ENCODE assay signal across 17 cellular contexts in genomic region chr20:4053071-4053470, GRCh38. TPM values are rescaled to one million over a fixed set of nuclear protein-coding genes. Genes with fewer than 3 reads are reported as not detected.
DNase-seq lines count a peak whose midpoint lies in the region; ATAC-seq, FAIRE-seq and TF ChIP-seq lines count a peak whose summit lies in the region.
"Had no signal": no experiment of that assay in that cellular context is flagged by ENCODE, and none has a peak within 500 bp of the region (broad histone marks: within the 10 kb centered on the region; RNA-seq: fewer than 3 reads in every experiment).

No MANE protein-coding gene starts in this region.

- TF ChIP-seq EP300 in SK-N-SH (IDR thresholded peaks at IDR 0.05; ENCODE audit: borderline replicate concordance in 1 of 2, low read depth in 1 of 2, low read length in 1 of 2), result no peak

- no peaks in the 10 kb centered on the region for H3F3A ChIP-seq in SK-N-SH (replicated peaks; ENCODE audit: insufficient read depth)

- H3K4me3 Mint-ChIP-seq in stimulated activated memory B cell treated with anti-CD40 and anti-IgM and Interleukin-4, amounts not matched to agents 10 μg/mL and 1 μg/mL and 100 μg/mL, for 72 hours, result no peak overlapping the region
- H3K4me3 Mint-ChIP-seq: CD8-positive, alpha-beta memory T cell; H9 had no signal

- H3K27me3 Mint-ChIP-seq in stimulated activated memory B cell treated with anti-CD40 and anti-IgM and Interleukin-4, amounts not matched to agents 10 μg/mL and 1 μg/mL and 100 μg/mL, for 72 hours, result peaks cover 40% of the 10 kb centered on the region

- H3K27me3 ChIP-seq in SK-N-SH (ENCODE audit: insufficient read depth) (no peaks in the 10 kb centered on the region), adipocyte (replicated peaks; ENCODE audit: control insufficient read depth, insufficient read depth, low read length) (no peaks in the 10 kb centered on the region)
- H3K27me3 ChIP-seq: BLaER1 had no signal

- H3K9me3 ChIP-seq in SK-N-SH, result no peaks in the 10 kb centered on the region
- no peaks in the 10 kb centered on the region for H3K9me3 ChIP-seq in adipocyte (ENCODE audit: control insufficient read depth, low read length)
- H3K9me3 ChIP-seq: Caco-2 had no signal

- H3K4me1 ChIP-seq in SK-N-SH (ENCODE audit: control insufficient read depth in 1 of 2, insufficient read depth in 2 of 2, low read depth in 1 of 2, low read length in 1 of 2) (peaks cover 0 to 7% of the 10 kb centered on the region in 2 experiments; a peak in 2 of 4 replicates), adipocyte (ENCODE audit: control insufficient read depth, insufficient read depth, low read length) (peaks cover 17% of the 10 kb centered on the region)
- H3K4me1 ChIP-seq: Caco-2 had no signal

- H3K4me1 Mint-ChIP-seq in stimulated activated memory B cell treated with anti-CD40 and anti-IgM and Interleukin-4, amounts not matched to agents 10 μg/mL and 1 μg/mL and 100 μg/mL, for 72 hours, result no peaks in the 10 kb centered on the region
- H3K4me1 Mint-ChIP-seq: CD8-positive, alpha-beta memory T cell had no signal

- H4K20me1 ChIP-seq in SK-N-SH (ENCODE audit: insufficient read depth), result no peaks in the 10 kb centered on the region
- H4K20me1 ChIP-seq: BLaER1 had no signal

- CTCF ChIA-PET in SK-N-SH (lab: Yijun Ruan, JAX), result interaction anchor here (1.2 to 1.9 kb wide), 2 partner anchors 8 to 56 kb away, joined by 4 to 5 read pairs; no protein-coding TSS in a partner anchor

- H3K36me3 ChIP-seq in SK-N-SH (replicated peaks in 1 of 2; ENCODE audit: control insufficient read depth in 1 of 2, insufficient read depth in 2 of 2, low read length in 1 of 2) (no peaks in the 10 kb centered on the region), adipocyte (ENCODE audit: control insufficient read depth, insufficient read depth, low read length, severe bottlenecking) (no peaks in the 10 kb centered on the region)
- H3K36me3 ChIP-seq: BLaER1 had no signal

- H3K27ac ChIP-seq in SK-N-SH (ENCODE audit: low read depth in 2 of 2, low read length in 1 of 2), result no peak overlapping the region
- H3K27ac ChIP-seq in epithelial cell of prostate, result peak overlapping the region; percentile 25
- H3K27ac ChIP-seq: 22Rv1, BLaER1 had no signal

- POLR2A ChIA-PET in SK-N-SH (lab: Yijun Ruan, JAX), result no interaction called here

- H3K9me2 ChIP-seq in SK-N-SH, result no peaks in the 10 kb centered on the region

- no peak overlapping the region for H2AFZ ChIP-seq in SK-N-SH (ENCODE audit: low read depth)

- H3K9me3 Mint-ChIP-seq in stimulated activated memory B cell treated with anti-CD40 and anti-IgM and Interleukin-4, amounts not matched to agents 10 μg/mL and 1 μg/mL and 100 μg/mL, for 72 hours, result peaks cover 2% of the 10 kb centered on the region
- H3K9me3 Mint-ChIP-seq: CD8-positive, alpha-beta memory T cell; H9 had no signal

- H3K27ac Mint-ChIP-seq in stimulated activated memory B cell treated with anti-CD40 and anti-IgM and Interleukin-4, amounts not matched to agents 10 μg/mL and 1 μg/mL and 100 μg/mL, for 72 hours, result no peak overlapping the region
- H3K27ac Mint-ChIP-seq: CD8-positive, alpha-beta memory T cell; H9 had no signal

- H3K79me2 ChIP-seq in SK-N-SH (ENCODE audit: insufficient read depth), result no peaks in the 10 kb centered on the region

- H3K9ac ChIP-seq in SK-N-SH (no peak overlapping the region), adipocyte (ENCODE audit: low read length) (peak overlapping the region; percentile 28)
- H3K9ac ChIP-seq: BLaER1 had no signal

- no peak overlapping the region for H3K4me2 ChIP-seq in SK-N-SH
- H3K4me2 ChIP-seq: BLaER1 had no signal

- H3K4me3 ChIP-seq in SK-N-SH (ENCODE audit: low read depth in 2 of 2, low read length in 1 of 2), result no peak overlapping the region
- H3K4me3 ChIP-seq in adipocyte (ENCODE audit: low read length), result no peak overlapping the region
- H3K4me3 ChIP-seq: BLaER1 had no signal

- no peak for TF ChIP-seq CTCF in SK-N-SH (IDR thresholded peaks at IDR 0.05)

- ATAC-seq in SK-N-SH treated with all-trans-retinoic acid at 6 μM for 48 hours (0 out of 3 replicates have a peak, but pooled peaks have one; percentile 40), left lobe of liver (no peak), HG03045 (IDR thresholded peaks at IDR 0.05; ENCODE audit: unreplicated experiment) (no peak)
- ATAC-seq in stimulated activated memory B cell treated with anti-CD40 and anti-IgM and Interleukin-4, amounts not matched to agents 10 μg/mL and 1 μg/mL and 100 μg/mL, for 72 hours, result no peak

- peak; percentile 42 for FAIRE-seq in HTR-8/SVneo (lab: Jason Lieb, UNC)

- TF ChIP-seq RAD21 in SK-N-SH (IDR thresholded peaks at IDR 0.05; ENCODE audit: low read length), result no peak

- no peaks in the 10 kb centered on the region for H3K36me3 Mint-ChIP-seq in stimulated activated memory B cell treated with anti-CD40 and anti-IgM and Interleukin-4, amounts not matched to agents 10 μg/mL and 1 μg/mL and 100 μg/mL, for 72 hours

- DNase-seq in SK-N-SH (no peak), HTR-8/SVneo (ENCODE audit: insufficient read length, low spot score) (no peak), adipocyte (ENCODE audit: low read depth) (no peak), epithelial cell of prostate (ENCODE audit: low read depth, low spot score) (no peak), left lobe of liver (ENCODE audit: low spot score) (no peak)
- DNase-seq: AML-193; Caco-2; CD8-positive, alpha-beta memory T cell; DND-41; GF-D8; GOT3; H9 had no signal

TF ChIP-seq in SK-N-SH treated with all-trans-retinoic acid at 6 μM for 48 hours, 23 proteins besides CTCF, POLR2A, EP300 and RAD21:
- TF ChIP-seq CSDC2 (CRISPR knock-in tag; IDR thresholded peaks at IDR 0.05), result no peak

TF ChIP-seq in SK-N-SH, 30 proteins besides CTCF, POLR2A, EP300 and RAD21:
- TF ChIP-seq NRF1 (IDR thresholded peaks at IDR 0.05; ENCODE audit: low read depth, low read length) (no peak), YY1 (IDR thresholded peaks at IDR 0.05; ENCODE audit: low read depth) (no peak), TEAD4 (IDR thresholded peaks at IDR 0.05; ENCODE audit: borderline replicate concordance, insufficient read depth) (no peak), REST (IDR thresholded peaks at IDR 0.05; ENCODE audit: low read depth, low read length) (no peak), RCOR1 (IDR thresholded peaks at IDR 0.05; ENCODE audit: low read length) (no peak), NFIC (IDR thresholded peaks at IDR 0.05; ENCODE audit: borderline replicate concordance) (no peak), MAX (IDR thresholded peaks at IDR 0.05; ENCODE audit: low read depth) (no peak)
- TF ChIP-seq, protein P1, sequence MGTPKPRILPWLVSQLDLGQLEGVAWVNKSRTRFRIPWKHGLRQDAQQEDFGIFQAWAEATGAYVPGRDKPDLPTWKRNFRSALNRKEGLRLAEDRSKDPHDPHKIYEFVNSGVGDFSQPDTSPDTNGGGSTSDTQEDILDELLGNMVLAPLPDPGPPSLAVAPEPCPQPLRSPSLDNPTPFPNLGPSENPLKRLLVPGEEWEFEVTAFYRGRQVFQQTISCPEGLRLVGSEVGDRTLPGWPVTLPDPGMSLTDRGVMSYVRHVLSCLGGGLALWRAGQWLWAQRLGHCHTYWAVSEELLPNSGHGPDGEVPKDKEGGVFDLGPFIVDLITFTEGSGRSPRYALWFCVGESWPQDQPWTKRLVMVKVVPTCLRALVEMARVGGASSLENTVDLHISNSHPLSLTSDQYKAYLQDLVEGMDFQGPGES (IDR thresholded peaks at IDR 0.05; ENCODE audit: low read depth, low read length), result no peak

RNA-seq across cellular contexts. Expression of gene RNF24, which starts 37.7 kb away (rescaled TPM):
- polyA plus RNA-seq in SK-N-SH (2012; rRNA removed), result 6.9 and 7.9 TPM in 2 replicates
- 7.3 and 8.1 TPM in 2 replicates for polyA plus RNA-seq in SK-N-SH (2012; cell fraction: cytosol; rRNA removed)
- 9.7 and 9.9 TPM in 2 replicates for polyA plus RNA-seq in SK-N-SH (2012; cell fraction: nucleus; rRNA removed)
- total RNA-seq in left lobe of liver, result 1.4 TPM
